Comparison of ENCODE assay signal across 1 cellular context in the genomic region with DNA sequence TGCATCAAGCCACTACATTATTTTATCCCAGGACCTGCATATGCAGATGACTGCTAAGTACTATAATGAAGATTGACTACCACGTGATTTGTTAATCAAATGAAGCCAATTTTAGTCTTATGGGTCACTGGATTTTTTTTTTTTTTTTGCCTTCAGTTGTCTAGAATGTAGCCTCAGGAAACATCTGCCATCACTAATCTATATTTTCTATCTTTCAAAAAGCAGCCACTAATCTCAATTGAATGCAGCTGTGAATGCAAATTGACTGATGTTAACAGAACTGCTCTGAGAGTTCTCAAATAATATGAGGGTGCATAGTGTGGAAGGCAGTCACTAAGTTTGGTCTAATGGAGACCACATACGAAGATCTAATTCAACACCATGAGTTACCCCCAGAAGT.
TF ChIP-seq lines count a peak whose summit lies in the region.

No MANE protein-coding gene starts in this region.

TF ChIP-seq in SK-N-SH, 30 proteins besides CTCF, POLR2A, EP300 and RAD21 (continued from another document):
- TF ChIP-seq, protein P1, sequence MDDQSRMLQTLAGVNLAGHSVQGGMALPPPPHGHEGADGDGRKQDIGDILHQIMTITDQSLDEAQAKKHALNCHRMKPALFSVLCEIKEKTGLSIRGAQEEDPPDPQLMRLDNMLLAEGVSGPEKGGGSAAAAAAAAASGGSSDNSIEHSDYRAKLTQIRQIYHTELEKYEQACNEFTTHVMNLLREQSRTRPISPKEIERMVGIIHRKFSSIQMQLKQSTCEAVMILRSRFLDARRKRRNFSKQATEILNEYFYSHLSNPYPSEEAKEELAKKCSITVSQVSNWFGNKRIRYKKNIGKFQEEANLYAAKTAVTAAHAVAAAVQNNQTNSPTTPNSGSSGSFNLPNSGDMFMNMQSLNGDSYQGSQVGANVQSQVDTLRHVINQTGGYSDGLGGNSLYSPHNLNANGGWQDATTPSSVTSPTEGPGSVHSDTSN (IDR thresholded peaks at IDR 0.05) = peak; percentile 12; the same call in 1 of the 2 replicates
- peak; percentile 52; the same call in 1 of the 2 replicates for TF ChIP-seq TEAD4 (IDR thresholded peaks at IDR 0.05; ENCODE audit: borderline replicate concordance, insufficient read depth)
- TF ChIP-seq FOXJ3 (CRISPR knock-in tag; IDR thresholded peaks at IDR 0.05) = peak; percentile 90
- no peak for TF ChIP-seq TAF1 (IDR thresholded peaks at IDR 0.05; ENCODE audit: borderline replicate concordance, low read depth, low read length)
- TF ChIP-seq FOSL2 (IDR thresholded peaks at IDR 0.05; ENCODE audit: borderline replicate concordance, low read depth) = no peak
- no peak for TF ChIP-seq FOXM1 (IDR thresholded peaks at IDR 0.05; ENCODE audit: low read depth)
- peak; percentile 95 for TF ChIP-seq GATA2 (CRISPR knock-in tag; IDR thresholded peaks at IDR 0.05)
- TF ChIP-seq SIN3A (IDR thresholded peaks at IDR 0.05; ENCODE audit: borderline replicate concordance, low read depth, low read length) = no peak
- TF ChIP-seq MEF2A (IDR thresholded peaks at IDR 0.05; ENCODE audit: borderline replicate concordance, low read depth) = no peak
- no peak; the same call in 1 of the 2 replicates for TF ChIP-seq MXI1 (IDR thresholded peaks at IDR 0.05; ENCODE audit: low read depth, low read length)
- TF ChIP-seq, protein P2, sequence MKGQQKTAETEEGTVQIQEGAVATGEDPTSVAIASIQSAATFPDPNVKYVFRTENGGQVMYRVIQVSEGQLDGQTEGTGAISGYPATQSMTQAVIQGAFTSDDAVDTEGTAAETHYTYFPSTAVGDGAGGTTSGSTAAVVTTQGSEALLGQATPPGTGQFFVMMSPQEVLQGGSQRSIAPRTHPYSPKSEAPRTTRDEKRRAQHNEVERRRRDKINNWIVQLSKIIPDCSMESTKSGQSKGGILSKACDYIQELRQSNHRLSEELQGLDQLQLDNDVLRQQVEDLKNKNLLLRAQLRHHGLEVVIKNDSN (IDR thresholded peaks at IDR 0.05; ENCODE audit: borderline replicate concordance, low read depth) = peak; percentile 51
